In the genomic region with DNA sequence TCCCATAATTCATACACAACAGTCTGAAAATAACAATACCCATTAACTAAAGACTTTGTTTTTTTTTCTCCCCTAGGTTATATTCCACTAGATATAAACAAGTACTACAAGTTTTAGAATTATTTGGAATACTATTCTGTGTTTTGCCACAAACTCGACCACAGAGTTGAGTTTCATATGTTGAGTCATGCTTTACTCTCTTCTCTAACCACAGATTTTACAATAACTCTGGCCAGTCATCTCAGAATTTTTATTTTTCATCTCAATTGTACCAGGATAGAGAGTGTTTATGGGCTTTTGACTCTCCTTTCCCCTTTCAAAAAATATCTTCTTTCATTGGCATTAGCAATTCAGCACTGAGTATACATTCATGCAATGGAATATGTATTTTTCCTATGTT, we compare ENCODE assay signal across 9 cellular contexts.
DNase-seq lines count a peak whose midpoint lies in the region; ATAC-seq lines count a peak whose summit lies in the region.
"Had no signal": no experiment of that assay in that cellular context is flagged by ENCODE, and none has a peak within 500 bp of the region (broad histone marks: within the 10 kb centered on the region; RNA-seq: fewer than 3 reads in every experiment).

No MANE protein-coding gene starts in this region.

- no peaks in the 10 kb centered on the region for H3K79me2 ChIP-seq in GM23248 (ENCODE audit: insufficient read depth)

- H3K4me2 ChIP-seq in GM23248 (ENCODE audit: unreplicated experiment): peak overlapping the region; percentile 62

- no peaks in the 10 kb centered on the region for H3K9me3 ChIP-seq in GM23248 (ENCODE audit: low read depth)

- H3K27me3 ChIP-seq in GM23248 (replicated peaks; ENCODE audit: insufficient read depth): no peaks in the 10 kb centered on the region

- H2AFZ ChIP-seq in GM23248: no peak overlapping the region

- 0% methylated on average over 1 of the region's 1 CpG for WGBS in GM23248 (ENCODE audit: low coverage in 1 of 2, low lambda C conversion rate in 2 of 2, missing lambda C conversion rate in 2 of 2), 2 experiments

- peaks cover 11% of the 10 kb centered on the region for H3F3A ChIP-seq in GM23248 (ENCODE audit: insufficient read depth)

- DNase-seq in GM23248: peak; percentile 82
- DNase-seq in fibroblast of peridontal ligament (ENCODE audit: extremely low read depth): peak; percentile 92
- no peak for DNase-seq in stimulated activated CD8-positive, alpha-beta memory T cell treated with anti-CD3 and anti-CD28 coated beads, Interleukin-4, amount 100 ng/mL, for 48 hours
- no peak for DNase-seq in NCI-H1105 treated with DMSO at 0.1 percent for 48 hours (lab: John Stamatoyannopoulos, UW)
- DNase-seq in substantia nigra (lab: John Stamatoyannopoulos, UW): no peak
- DNase-seq in NCI-H2171 (lab: John Stamatoyannopoulos, UW): no peak
- DNase-seq: KG1 had no signal

- no peaks in the 10 kb centered on the region for H4K20me1 ChIP-seq in GM23248 (ENCODE audit: insufficient read depth)

- H3K4me3 ChIP-seq in GM23248: no peak overlapping the region

- H3K27ac ChIP-seq in GM23248: peak overlapping the region; percentile 46; the same call in 1 of the 2 replicates
- no peak overlapping the region for H3K27ac ChIP-seq in substantia nigra (ENCODE audit: low read depth, low read length, poor library complexity, severe bottlenecking)

- H3K9ac ChIP-seq in GM23248: no peak overlapping the region

- H3K9me2 ChIP-seq in GM23248 (ENCODE audit: insufficient read depth): no peaks in the 10 kb centered on the region

- ATAC-seq in GM18498 (IDR thresholded peaks at IDR 0.05; ENCODE audit: unreplicated experiment) (peak; percentile 81), HG03520 (IDR thresholded peaks at IDR 0.05; ENCODE audit: unreplicated experiment) (peak; percentile 48)

- in situ Hi-C loops in GM23248 (cut with MboI): no loop called here

- H3K36me3 ChIP-seq in GM23248 (ENCODE audit: low read depth): no peaks in the 10 kb centered on the region

- peaks cover 25% of the 10 kb centered on the region for H3K4me1 ChIP-seq in GM23248 (ENCODE audit: insufficient read depth)

Comparison
In these comparisons a context has a peak if more than half of its experiments do, and no peak if none do; other contexts are left out.
1. DNase-seq: peak in GM23248 (single experiment) and fibroblast of peridontal ligament (single experiment); none in stimulated activated CD8-positive, alpha-beta memory T cell treated with anti-CD3 and anti-CD28 coated beads, Interleukin-4, amount 100 ng/mL, for 48 hours (single experiment), NCI-H1105 treated with DMSO at 0.1 percent for 48 hours (single experiment), substantia nigra (0 of 49) and NCI-H2171 (single experiment).